Comparison of ENCODE assay signal across 20 cellular contexts in genomic region chr12:129310346-129310745, GRCh38.
"Had no signal": no experiment of that assay in that cellular context is flagged by ENCODE, and none has a peak within 500 bp of the region (broad histone marks: within the 10 kb centered on the region; RNA-seq: fewer than 3 reads in every experiment).

No MANE protein-coding gene starts in this region.

- H3K9me3 Mint-ChIP-seq: natural killer cell had no signal

- H3K27ac ChIP-seq: gastrocnemius medialis, ovary, psoas muscle, skin epidermis, spleen, thoracic aorta, tibial nerve, upper lobe of left lung, uterus had no signal

- DNase-seq: cortex of kidney; effector CD4-positive, alpha-beta T cell; gastrocnemius medialis; head of caudate nucleus; natural killer cell; occipital lobe; ovary; psoas muscle; right cardiac atrium; spleen; stimulated activated CD4-positive, alpha-beta T cell treated with anti-CD3 and anti-CD28 coated beads, Interleukin-2, amount 100 ng/mL, for 48 hours; stimulated activated naive B cell treated with anti-CD40 and anti-IgM and Interleukin-4, amounts not matched to agents 10 μg/mL and 1 μg/mL and 100 μg/mL, for 72 hours; uterus had no signal

- H3K4me3 Mint-ChIP-seq: natural killer cell; stimulated activated naive B cell treated with anti-CD40 and anti-IgM and Interleukin-4, amounts not matched to agents 10 μg/mL and 1 μg/mL and 100 μg/mL, for 72 hours; stimulated activated naive CD8-positive, alpha-beta T cell treated with anti-CD3 and anti-CD28 coated beads, Interleukin-15, Interleukin-2, amounts not matched to agents 100 ng/mL and 50 ng/mL, for 24 hours had no signal

- H3K9me3 ChIP-seq: gastrocnemius medialis, ovary, thoracic aorta, upper lobe of left lung, uterus had no signal

- H3K36me3 Mint-ChIP-seq: natural killer cell; stimulated activated naive B cell treated with anti-CD40 and anti-IgM and Interleukin-4, amounts not matched to agents 10 μg/mL and 1 μg/mL and 100 μg/mL, for 72 hours had no signal

- H3K4me3 ChIP-seq: gastrocnemius medialis, ovary, psoas muscle, skin epidermis, spleen, thoracic aorta, tibial nerve, upper lobe of left lung, uterus had no signal

- H3K36me3 ChIP-seq: gastrocnemius medialis, ovary, spleen, thoracic aorta, tibial nerve, upper lobe of left lung, uterus had no signal

- H3K4me1 Mint-ChIP-seq: natural killer cell; stimulated activated naive B cell treated with anti-CD40 and anti-IgM and Interleukin-4, amounts not matched to agents 10 μg/mL and 1 μg/mL and 100 μg/mL, for 72 hours had no signal

- ATAC-seq: gastrocnemius medialis; left lobe of liver; natural killer cell; psoas muscle; right cardiac atrium; stimulated activated naive B cell treated with anti-CD40 and anti-IgM and Interleukin-4, amounts not matched to agents 10 μg/mL and 1 μg/mL and 100 μg/mL, for 72 hours had no signal

- H3K27me3 ChIP-seq: gastrocnemius medialis, ovary, spleen, tibial nerve, upper lobe of left lung, uterus had no signal

- H3K27ac Mint-ChIP-seq: natural killer cell; stimulated activated naive B cell treated with anti-CD40 and anti-IgM and Interleukin-4, amounts not matched to agents 10 μg/mL and 1 μg/mL and 100 μg/mL, for 72 hours; stimulated activated naive CD8-positive, alpha-beta T cell treated with anti-CD3 and anti-CD28 coated beads, Interleukin-15, Interleukin-2, amounts not matched to agents 100 ng/mL and 50 ng/mL, for 24 hours had no signal

- H3K4me1 ChIP-seq: gastrocnemius medialis, psoas muscle, spleen, tibial nerve, upper lobe of left lung, uterus had no signal

- FAIRE-seq: keratinocyte had no signal

- H3K27me3 Mint-ChIP-seq: stimulated activated naive B cell treated with anti-CD40 and anti-IgM and Interleukin-4, amounts not matched to agents 10 μg/mL and 1 μg/mL and 100 μg/mL, for 72 hours; stimulated activated naive CD8-positive, alpha-beta T cell treated with anti-CD3 and anti-CD28 coated beads, Interleukin-15, Interleukin-2, amounts not matched to agents 100 ng/mL and 50 ng/mL, for 24 hours had no signal
